Comparison of ENCODE assay signal across 20 cellular contexts in genomic region chr14:61179776-61180398, GRCh38.
DNase-seq lines count a peak whose midpoint lies in the region; ATAC-seq and TF ChIP-seq lines count a peak whose summit lies in the region.
"Had no signal": no experiment of that assay in that cellular context is flagged by ENCODE, and none has a peak within 500 bp of the region (broad histone marks: within the 10 kb centered on the region; RNA-seq: fewer than 3 reads in every experiment).

No MANE protein-coding gene starts in this region.

- peaks cover 4% of the 10 kb centered on the region for H3F3A ChIP-seq in PC-3 (ENCODE audit: low read length, unreplicated experiment)

- peak overlapping the region; percentile 45 for H3K27ac Mint-ChIP-seq in nephron progenitor cell
- H3K27ac Mint-ChIP-seq in activated CD8-positive, alpha-beta memory T cell treated with anti-CD3 and anti-CD28 coated beads, Interleukin-2, amount 10 ng/mL, durations not matched to agents 7 days and 5 days, result no peak overlapping the region
- no peak overlapping the region for H3K27ac Mint-ChIP-seq in activated T-helper 2 cell treated with anti-CD3 and anti-CD28 coated beads, Interferon-gamma antibody, Interleukin-2, Interleukin-4, amounts not matched to agents 10 μg/mL and 5 μg/mL and 100 μg/mL, durations not matched to agents 14 hours and 24 hours and 36 hours
- H3K27ac Mint-ChIP-seq: activated CD8-positive, alpha-beta T cell treated with anti-CD3 and anti-CD28 coated beads, Interleukin-2, amount 10 ng/mL, durations not matched to agents 7 days and 5 days; endodermal cell had no signal

- no peak overlapping the region for H2AFZ ChIP-seq in PC-3 (ENCODE audit: low read length)
- H2AFZ ChIP-seq: parathyroid adenoma had no signal

- H3K9me3 Mint-ChIP-seq in nephron progenitor cell, result peaks cover 2% of the 10 kb centered on the region
- peaks cover 3% of the 10 kb centered on the region for H3K9me3 Mint-ChIP-seq in activated CD8-positive, alpha-beta memory T cell treated with anti-CD3 and anti-CD28 coated beads, Interleukin-2, amount 10 ng/mL, durations not matched to agents 7 days and 5 days (ENCODE audit: low read depth)
- no peaks in the 10 kb centered on the region for H3K9me3 Mint-ChIP-seq in activated T-helper 2 cell treated with anti-CD3 and anti-CD28 coated beads, Interferon-gamma antibody, Interleukin-2, Interleukin-4, amounts not matched to agents 10 μg/mL and 5 μg/mL and 100 μg/mL, durations not matched to agents 14 hours and 24 hours and 36 hours
- H3K9me3 Mint-ChIP-seq: endodermal cell had no signal

- H3K9me3 ChIP-seq in PC-3 (ENCODE audit: low read length) (no peaks in the 10 kb centered on the region), colonic mucosa (no peaks in the 10 kb centered on the region)
- H3K9me3 ChIP-seq: adrenal gland, left ventricle myocardium inferior had no signal

- H3K4me3 Mint-ChIP-seq in nephron progenitor cell, result no peak overlapping the region
- no peak overlapping the region for H3K4me3 Mint-ChIP-seq in activated CD8-positive, alpha-beta memory T cell treated with anti-CD3 and anti-CD28 coated beads, Interleukin-2, amount 10 ng/mL, durations not matched to agents 7 days and 5 days
- H3K4me3 Mint-ChIP-seq in activated T-helper 2 cell treated with anti-CD3 and anti-CD28 coated beads, Interferon-gamma antibody, Interleukin-2, Interleukin-4, amounts not matched to agents 10 μg/mL and 5 μg/mL and 100 μg/mL, durations not matched to agents 14 hours and 24 hours and 36 hours (ENCODE audit: low read depth), result no peak overlapping the region
- H3K4me3 Mint-ChIP-seq: activated CD8-positive, alpha-beta T cell treated with anti-CD3 and anti-CD28 coated beads, Interleukin-2, amount 10 ng/mL, durations not matched to agents 7 days and 5 days; endodermal cell had no signal

- CTCF ChIA-PET in PC-3 (lab: Charles Lee), result no interaction called here
- CTCF ChIA-PET in activated CD8-positive, alpha-beta memory T cell treated with anti-CD3 and anti-CD28 coated beads, Interleukin-2, amount 10 ng/mL, durations not matched to agents 7 days and 5 days (lab: Charles Lee), result no interaction called here

- no peak for ATAC-seq in PC-3
- ATAC-seq in activated CD8-positive, alpha-beta memory T cell treated with anti-CD3 and anti-CD28 coated beads, Interleukin-2, amount 10 ng/mL, durations not matched to agents 7 days and 5 days, result no peak
- ATAC-seq: activated CD8-positive, alpha-beta T cell treated with anti-CD3 and anti-CD28 coated beads, Interleukin-2, amount 10 ng/mL, durations not matched to agents 7 days and 5 days; Right ventricle myocardium inferior had no signal

- H3K4me2 ChIP-seq in PC-3 (ENCODE audit: low read length), result no peak overlapping the region

- in situ Hi-C loops in Caki2 (cut with HindIII; ENCODE audit: low pct_unique_long_range_greater_than_20kb, low sequenced_read_pairs), result no loop called here

- no peak overlapping the region for H3K4me3 ChIP-seq in PC-3 (ENCODE audit: low read length)
- H3K4me3 ChIP-seq in choroid plexus epithelial cell (ENCODE audit: low read depth, low read length), result no peak overlapping the region
- no peak overlapping the region for H3K4me3 ChIP-seq in colonic mucosa
- H3K4me3 ChIP-seq: adrenal gland, left ventricle myocardium inferior had no signal

- peaks cover 3% of the 10 kb centered on the region for H3K27me3 Mint-ChIP-seq in nephron progenitor cell (ENCODE audit: low read depth, poor library complexity)
- peaks cover 12% of the 10 kb centered on the region for H3K27me3 Mint-ChIP-seq in activated CD8-positive, alpha-beta memory T cell treated with anti-CD3 and anti-CD28 coated beads, Interleukin-2, amount 10 ng/mL, durations not matched to agents 7 days and 5 days
- H3K27me3 Mint-ChIP-seq in activated T-helper 2 cell treated with anti-CD3 and anti-CD28 coated beads, Interferon-gamma antibody, Interleukin-2, Interleukin-4, amounts not matched to agents 10 μg/mL and 5 μg/mL and 100 μg/mL, durations not matched to agents 14 hours and 24 hours and 36 hours (ENCODE audit: low read depth), result no peaks in the 10 kb centered on the region

- intact Hi-C loops in PC-3 (cut with micrococcal nuclease), result loop anchor here (5.0 kb wide), 1 partner anchor 103 kb away; no protein-coding TSS in a partner anchor
- intact Hi-C loops in colonic mucosa (cut with DNase I), result no loop called here
- intact Hi-C loops in activated T-helper 2 cell treated with anti-CD3 and anti-CD28 coated beads, Interferon-gamma antibody, Interleukin-2, Interleukin-4, amounts not matched to agents 10 μg/mL and 5 μg/mL and 100 μg/mL, durations not matched to agents 14 hours and 24 hours and 36 hours (cut with micrococcal nuclease), result loop anchor here (2.0 to 10.0 kb wide), 7 partner anchors 52 to 425 kb away; partner anchors contain the start of genes SLC38A6 and TRMT5

- TF ChIP-seq CTCF in PC-3 (conservative IDR thresholded peaks at IDR 0.05; ENCODE audit: low read depth, low read length), result no peak
- TF ChIP-seq CTCF in choroid plexus epithelial cell (conservative IDR thresholded peaks at IDR 0.05; ENCODE audit: low read depth, low read length), result no peak
- TF ChIP-seq CTCF in nephron progenitor cell (IDR thresholded peaks at IDR 0.05), result no peak
- TF ChIP-seq CTCF in colonic mucosa (IDR thresholded peaks at IDR 0.05), result no peak

- H3K27ac ChIP-seq in PC-3 (ENCODE audit: low read length), result peak overlapping the region; percentile 93
- no peak overlapping the region for H3K27ac ChIP-seq in colonic mucosa
- H3K27ac ChIP-seq: left ventricle myocardium inferior, parathyroid adenoma had no signal

- H3K36me3 Mint-ChIP-seq in nephron progenitor cell (ENCODE audit: low read depth), result no peaks in the 10 kb centered on the region
- H3K36me3 Mint-ChIP-seq in activated CD8-positive, alpha-beta memory T cell treated with anti-CD3 and anti-CD28 coated beads, Interleukin-2, amount 10 ng/mL, durations not matched to agents 7 days and 5 days, result no peaks in the 10 kb centered on the region
- no peaks in the 10 kb centered on the region for H3K36me3 Mint-ChIP-seq in activated T-helper 2 cell treated with anti-CD3 and anti-CD28 coated beads, Interferon-gamma antibody, Interleukin-2, Interleukin-4, amounts not matched to agents 10 μg/mL and 5 μg/mL and 100 μg/mL, durations not matched to agents 14 hours and 24 hours and 36 hours (ENCODE audit: low read depth)

- DNase-seq in Caki2 (ENCODE audit: low read depth) (peak; percentile 52), PC-3 (no peak), choroid plexus epithelial cell (ENCODE audit: low read depth) (peak; percentile 35), nephron progenitor cell (no peak), colonic mucosa (no peak)
- no peak for DNase-seq in activated CD8-positive, alpha-beta memory T cell treated with anti-CD3 and anti-CD28 coated beads, Interleukin-2, amount 10 ng/mL, durations not matched to agents 7 days and 5 days
- no peak for DNase-seq in activated T-helper 2 cell treated with anti-CD3 and anti-CD28 coated beads, Interferon-gamma antibody, Interleukin-2, Interleukin-4, amounts not matched to agents 10 μg/mL and 5 μg/mL and 100 μg/mL, durations not matched to agents 14 hours and 24 hours and 36 hours (ENCODE audit: low spot score)
- DNase-seq: activated CD4-positive, CD25-positive, alpha-beta regulatory T cell; activated CD8-positive, alpha-beta T cell treated with anti-CD3 and anti-CD28 coated beads, Interleukin-2, amount 10 ng/mL, durations not matched to agents 7 days and 5 days; adrenal gland; endodermal cell; left ventricle myocardium inferior; NCI-H1694 treated with DMSO at 0.1 percent for 48 hours; NCI-H446; small intestine; stimulated activated CD4-positive, alpha-beta T cell treated with anti-CD3 and anti-CD28 coated beads, Interleukin-4, amount 100 ng/mL, for 24 hours; substantia nigra; T-helper 2 cell had no signal

- no peaks in the 10 kb centered on the region for H4K20me1 ChIP-seq in PC-3 (ENCODE audit: low read length)

- H3K27me3 ChIP-seq in PC-3 (ENCODE audit: low read length) (no peaks in the 10 kb centered on the region), colonic mucosa (no peaks in the 10 kb centered on the region)
- H3K27me3 ChIP-seq: adrenal gland had no signal

- no peaks in the 10 kb centered on the region for H3K36me3 ChIP-seq in PC-3 (ENCODE audit: low read depth, low read length)
- H3K36me3 ChIP-seq in colonic mucosa, result no peaks in the 10 kb centered on the region
- H3K36me3 ChIP-seq: adrenal gland, left ventricle myocardium inferior had no signal

- H3K4me1 ChIP-seq in PC-3 (ENCODE audit: insufficient read depth, low read length), result peaks cover 48% of the 10 kb centered on the region
- no peaks in the 10 kb centered on the region for H3K4me1 ChIP-seq in colonic mucosa
- H3K4me1 ChIP-seq: left ventricle myocardium inferior had no signal

- no TSS peak for BruUV-seq in PC-3 (replicated peaks; lab: Mats Ljungman, UMichigan)

- H3K9me2 ChIP-seq in PC-3 (replicated peaks; ENCODE audit: low read length), result no peaks in the 10 kb centered on the region

- H3K9ac ChIP-seq in PC-3 (ENCODE audit: low read length) (peak overlapping the region; percentile 74), colonic mucosa (ENCODE audit: low read depth in 2 of 2, low read length in 2 of 2) (no peak overlapping the region)
- H3K9ac ChIP-seq: parathyroid adenoma had no signal

- H3K4me1 Mint-ChIP-seq in nephron progenitor cell, result peaks cover 48% of the 10 kb centered on the region
- peaks cover 31% of the 10 kb centered on the region for H3K4me1 Mint-ChIP-seq in activated CD8-positive, alpha-beta memory T cell treated with anti-CD3 and anti-CD28 coated beads, Interleukin-2, amount 10 ng/mL, durations not matched to agents 7 days and 5 days
- H3K4me1 Mint-ChIP-seq in activated T-helper 2 cell treated with anti-CD3 and anti-CD28 coated beads, Interferon-gamma antibody, Interleukin-2, Interleukin-4, amounts not matched to agents 10 μg/mL and 5 μg/mL and 100 μg/mL, durations not matched to agents 14 hours and 24 hours and 36 hours (ENCODE audit: low read depth), result peaks cover 58% of the 10 kb centered on the region

- no peaks in the 10 kb centered on the region for H3K79me2 ChIP-seq in PC-3 (ENCODE audit: low read length)
- H3K79me2 ChIP-seq: parathyroid adenoma had no signal

- POLR2A ChIA-PET in PC-3 (lab: Charles Lee; ENCODE audit: unreplicated experiment), result no interaction called here

Comparison
In these comparisons a context has a peak if more than half of its experiments do, and no peak if none do; other contexts are left out.
1. DNase-seq: peak in Caki2 (single experiment) and choroid plexus epithelial cell (single experiment); none in PC-3 (single experiment), nephron progenitor cell (single experiment), activated CD8-positive, alpha-beta memory T cell treated with anti-CD3 and anti-CD28 coated beads, Interleukin-2, amount 10 ng/mL, durations not matched to agents 7 days and 5 days (single experiment), colonic mucosa (single experiment) and activated T-helper 2 cell treated with anti-CD3 and anti-CD28 coated beads, Interferon-gamma antibody, Interleukin-2, Interleukin-4, amounts not matched to agents 10 μg/mL and 5 μg/mL and 100 μg/mL, durations not matched to agents 14 hours and 24 hours and 36 hours (single experiment).